In the genomic region with DNA sequence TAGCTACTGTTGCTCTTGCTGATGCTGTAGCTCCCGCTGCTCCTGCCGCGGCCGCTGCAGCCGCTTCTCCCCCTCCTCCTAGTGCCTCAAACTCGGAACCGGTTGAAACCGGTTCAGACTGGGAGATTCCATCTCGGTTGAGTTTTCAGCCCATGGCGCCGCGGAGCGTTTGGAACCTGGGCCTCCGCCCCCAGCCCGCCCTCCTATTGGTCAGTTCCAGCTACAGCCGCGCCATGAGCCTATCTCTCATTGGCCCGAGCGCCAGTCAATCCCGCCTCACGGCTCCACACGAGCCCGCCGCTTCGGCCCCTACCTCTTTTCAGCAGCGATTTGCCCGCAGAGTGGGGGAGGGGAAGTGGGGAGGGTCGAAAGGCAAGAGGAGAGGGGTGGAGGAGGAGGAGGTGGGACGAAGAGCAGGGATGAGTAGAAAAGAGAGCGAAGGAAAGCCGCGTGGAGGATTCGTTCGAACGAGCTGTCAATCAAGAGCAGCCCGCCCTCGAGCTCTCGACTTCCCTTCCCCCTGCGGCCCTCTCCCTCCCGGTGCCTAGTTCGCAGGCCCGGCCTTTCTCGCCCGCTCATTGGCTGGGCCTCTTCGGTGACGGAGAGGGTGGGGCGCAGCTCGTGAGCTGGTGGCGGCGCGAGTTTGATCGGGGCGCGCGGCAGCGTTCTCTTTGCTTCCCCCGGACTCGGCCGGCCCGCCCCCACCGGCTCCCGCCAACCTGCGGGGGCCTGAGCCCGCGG, we compare ENCODE assay signal across 1 cellular context.
TF ChIP-seq lines count a peak whose summit lies in the region.

A gene with protein sequence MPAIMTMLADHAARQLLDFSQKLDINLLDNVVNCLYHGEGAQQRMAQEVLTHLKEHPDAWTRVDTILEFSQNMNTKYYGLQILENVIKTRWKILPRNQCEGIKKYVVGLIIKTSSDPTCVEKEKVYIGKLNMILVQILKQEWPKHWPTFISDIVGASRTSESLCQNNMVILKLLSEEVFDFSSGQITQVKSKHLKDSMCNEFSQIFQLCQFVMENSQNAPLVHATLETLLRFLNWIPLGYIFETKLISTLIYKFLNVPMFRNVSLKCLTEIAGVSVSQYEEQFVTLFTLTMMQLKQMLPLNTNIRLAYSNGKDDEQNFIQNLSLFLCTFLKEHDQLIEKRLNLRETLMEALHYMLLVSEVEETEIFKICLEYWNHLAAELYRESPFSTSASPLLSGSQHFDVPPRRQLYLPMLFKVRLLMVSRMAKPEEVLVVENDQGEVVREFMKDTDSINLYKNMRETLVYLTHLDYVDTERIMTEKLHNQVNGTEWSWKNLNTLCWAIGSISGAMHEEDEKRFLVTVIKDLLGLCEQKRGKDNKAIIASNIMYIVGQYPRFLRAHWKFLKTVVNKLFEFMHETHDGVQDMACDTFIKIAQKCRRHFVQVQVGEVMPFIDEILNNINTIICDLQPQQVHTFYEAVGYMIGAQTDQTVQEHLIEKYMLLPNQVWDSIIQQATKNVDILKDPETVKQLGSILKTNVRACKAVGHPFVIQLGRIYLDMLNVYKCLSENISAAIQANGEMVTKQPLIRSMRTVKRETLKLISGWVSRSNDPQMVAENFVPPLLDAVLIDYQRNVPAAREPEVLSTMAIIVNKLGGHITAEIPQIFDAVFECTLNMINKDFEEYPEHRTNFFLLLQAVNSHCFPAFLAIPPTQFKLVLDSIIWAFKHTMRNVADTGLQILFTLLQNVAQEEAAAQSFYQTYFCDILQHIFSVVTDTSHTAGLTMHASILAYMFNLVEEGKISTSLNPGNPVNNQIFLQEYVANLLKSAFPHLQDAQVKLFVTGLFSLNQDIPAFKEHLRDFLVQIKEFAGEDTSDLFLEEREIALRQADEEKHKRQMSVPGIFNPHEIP (N-terminal part only) (minus strand): TSS at position 178 of the 741 bp plus-strand sequence. CDS start 4,459 bp downstream, outside the sequence.

TF ChIP-seq in GM23338, 12 proteins besides CTCF, POLR2A, EP300 and RAD21:
- peak; percentile 77 for TF ChIP-seq CREB1 (CRISPR knock-in tag; IDR thresholded peaks at IDR 0.05; ENCODE audit: low read depth)
- TF ChIP-seq POLR2AphosphoS5 (IDR thresholded peaks at IDR 0.05; ENCODE audit: low read depth): peak; percentile 75
- TF ChIP-seq, protein P1, sequence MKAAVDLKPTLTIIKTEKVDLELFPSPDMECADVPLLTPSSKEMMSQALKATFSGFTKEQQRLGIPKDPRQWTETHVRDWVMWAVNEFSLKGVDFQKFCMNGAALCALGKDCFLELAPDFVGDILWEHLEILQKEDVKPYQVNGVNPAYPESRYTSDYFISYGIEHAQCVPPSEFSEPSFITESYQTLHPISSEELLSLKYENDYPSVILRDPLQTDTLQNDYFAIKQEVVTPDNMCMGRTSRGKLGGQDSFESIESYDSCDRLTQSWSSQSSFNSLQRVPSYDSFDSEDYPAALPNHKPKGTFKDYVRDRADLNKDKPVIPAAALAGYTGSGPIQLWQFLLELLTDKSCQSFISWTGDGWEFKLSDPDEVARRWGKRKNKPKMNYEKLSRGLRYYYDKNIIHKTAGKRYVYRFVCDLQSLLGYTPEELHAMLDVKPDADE (IDR thresholded peaks at IDR 0.05): no peak
- TF ChIP-seq, protein P2, sequence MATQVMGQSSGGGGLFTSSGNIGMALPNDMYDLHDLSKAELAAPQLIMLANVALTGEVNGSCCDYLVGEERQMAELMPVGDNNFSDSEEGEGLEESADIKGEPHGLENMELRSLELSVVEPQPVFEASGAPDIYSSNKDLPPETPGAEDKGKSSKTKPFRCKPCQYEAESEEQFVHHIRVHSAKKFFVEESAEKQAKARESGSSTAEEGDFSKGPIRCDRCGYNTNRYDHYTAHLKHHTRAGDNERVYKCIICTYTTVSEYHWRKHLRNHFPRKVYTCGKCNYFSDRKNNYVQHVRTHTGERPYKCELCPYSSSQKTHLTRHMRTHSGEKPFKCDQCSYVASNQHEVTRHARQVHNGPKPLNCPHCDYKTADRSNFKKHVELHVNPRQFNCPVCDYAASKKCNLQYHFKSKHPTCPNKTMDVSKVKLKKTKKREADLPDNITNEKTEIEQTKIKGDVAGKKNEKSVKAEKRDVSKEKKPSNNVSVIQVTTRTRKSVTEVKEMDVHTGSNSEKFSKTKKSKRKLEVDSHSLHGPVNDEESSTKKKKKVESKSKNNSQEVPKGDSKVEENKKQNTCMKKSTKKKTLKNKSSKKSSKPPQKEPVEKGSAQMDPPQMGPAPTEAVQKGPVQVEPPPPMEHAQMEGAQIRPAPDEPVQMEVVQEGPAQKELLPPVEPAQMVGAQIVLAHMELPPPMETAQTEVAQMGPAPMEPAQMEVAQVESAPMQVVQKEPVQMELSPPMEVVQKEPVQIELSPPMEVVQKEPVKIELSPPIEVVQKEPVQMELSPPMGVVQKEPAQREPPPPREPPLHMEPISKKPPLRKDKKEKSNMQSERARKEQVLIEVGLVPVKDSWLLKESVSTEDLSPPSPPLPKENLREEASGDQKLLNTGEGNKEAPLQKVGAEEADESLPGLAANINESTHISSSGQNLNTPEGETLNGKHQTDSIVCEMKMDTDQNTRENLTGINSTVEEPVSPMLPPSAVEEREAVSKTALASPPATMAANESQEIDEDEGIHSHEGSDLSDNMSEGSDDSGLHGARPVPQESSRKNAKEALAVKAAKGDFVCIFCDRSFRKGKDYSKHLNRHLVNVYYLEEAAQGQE (IDR thresholded peaks at IDR 0.05; ENCODE audit: unreplicated experiment): peak; percentile 38
